23 cellular contexts compared by ENCODE assay signal in the genomic region with DNA sequence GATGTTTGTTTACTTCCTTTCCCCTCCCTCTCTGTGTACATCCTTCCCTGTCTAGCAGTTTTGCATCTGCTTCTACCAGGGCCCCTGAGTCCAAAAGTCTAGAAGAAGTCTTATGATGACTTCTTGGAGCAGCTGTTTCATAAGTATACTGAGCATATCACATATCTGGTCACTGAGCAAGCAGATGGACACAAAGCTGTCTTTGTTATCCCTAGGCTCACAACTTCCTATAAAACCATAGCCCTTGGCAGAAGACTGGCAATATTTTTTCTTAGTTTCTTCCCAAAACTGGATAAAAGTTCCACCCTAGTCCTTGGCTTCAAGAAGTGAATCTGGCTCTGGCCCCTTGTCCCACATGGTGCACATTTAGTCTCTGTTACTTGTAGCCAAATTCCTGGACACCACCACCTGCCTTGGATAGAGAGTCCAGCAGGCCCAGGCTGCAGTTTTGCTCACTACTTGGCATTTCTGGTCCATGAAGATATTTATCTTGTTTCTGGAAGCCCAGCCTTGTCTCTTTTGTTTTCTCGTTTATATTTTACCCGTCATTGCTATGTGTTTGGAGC.
"Had no signal": no experiment of that assay in that cellular context is flagged by ENCODE, and none has a peak within 500 bp of the region (broad histone marks: within the 10 kb centered on the region; RNA-seq: fewer than 3 reads in every experiment).

No MANE protein-coding gene starts in this region.

- H3K4me3 ChIP-seq: adrenal gland, cardiac muscle cell, lung, right atrium auricular region, skin epidermis, suprapubic skin, transverse colon, vagina had no signal

- H3K4me1 ChIP-seq: foreskin keratinocyte, suprapubic skin, transverse colon, vagina had no signal

- H3K9me3 ChIP-seq: adrenal gland, right atrium auricular region, suprapubic skin, transverse colon, vagina had no signal

- ATAC-seq: activated CD8-positive, alpha-beta T cell treated with anti-CD3 and anti-CD28 coated beads for 36 hours; activated naive CD4-positive, alpha-beta T cell treated with anti-CD3 and anti-CD28 coated beads, Interleukin-2, amount 50 U/mL, for 72 hours; foreskin keratinocyte; left colon; stimulated activated naive CD8-positive, alpha-beta T cell treated with anti-CD3 and anti-CD28 coated beads, Interleukin-15, amount 100 ng/mL, for 72 hours had no signal

- H3K27ac ChIP-seq: adrenal gland, cardiac muscle cell, epithelial cell of prostate, foreskin keratinocyte, right atrium auricular region, suprapubic skin, transverse colon, vagina had no signal

- DNase-seq: activated CD4-positive, alpha-beta T cell treated with anti-CD3 and anti-CD28 coated beads, Interleukin-2, amount 10 ng/mL, durations not matched to agents 24 days and 14 days; activated CD8-positive, alpha-beta T cell treated with anti-CD3 and anti-CD28 coated beads for 36 hours; activated effector memory CD4-positive, alpha-beta T cell treated with Interleukin-2 at 50 U/mL for 16 hours; activated T-cell treated with anti-CD3 and anti-CD28 coated beads, Interleukin-2, amount 50 U/mL, for 24 hours; adrenal gland; foreskin keratinocyte; glutamatergic neuron; hypothalamus; islet precursor cell; left colon; midbrain; stimulated activated CD4-positive, alpha-beta T cell treated with anti-CD3 and anti-CD28 coated beads, Interleukin-15, amount 100 ng/mL, for 24 hours; stimulated activated CD4-positive, alpha-beta T cell treated with anti-CD3 and anti-CD28 coated beads, Interleukin-2, amount 100 ng/mL, for 48 hours; stimulated activated naive CD8-positive, alpha-beta T cell treated with anti-CD3 and anti-CD28 coated beads, Interleukin-15, amount 100 ng/mL, for 72 hours; transverse colon had no signal

- H3K27me3 ChIP-seq: adrenal gland, cardiac muscle cell, foreskin keratinocyte, right atrium auricular region, suprapubic skin, transverse colon, vagina had no signal
